Comparison of ENCODE assay signal across 1 cellular context in genomic region chr22:39300198-39300830, GRCh38.
TF ChIP-seq lines count a peak whose summit lies in the region.

No MANE protein-coding gene starts in this region.

TF ChIP-seq in IMR-90, 13 proteins besides CTCF, POLR2A, EP300 and RAD21:
- TF ChIP-seq MXI1 (IDR thresholded peaks at IDR 0.05; ENCODE audit: borderline replicate concordance, low read depth, low read length), result no peak
- TF ChIP-seq SMC3 (IDR thresholded peaks at IDR 0.05; ENCODE audit: low read depth, low read length), result no peak
- TF ChIP-seq MAZ (IDR thresholded peaks at IDR 0.05; ENCODE audit: borderline replicate concordance, low read depth, low read length), result no peak
- no peak for TF ChIP-seq BHLHE40 (IDR thresholded peaks at IDR 0.05; ENCODE audit: low read depth, low read length)
- TF ChIP-seq FOS (IDR thresholded peaks at IDR 0.05; ENCODE audit: low read depth, low read length), result no peak
